11 cellular contexts compared by ENCODE assay signal in the genomic region with DNA sequence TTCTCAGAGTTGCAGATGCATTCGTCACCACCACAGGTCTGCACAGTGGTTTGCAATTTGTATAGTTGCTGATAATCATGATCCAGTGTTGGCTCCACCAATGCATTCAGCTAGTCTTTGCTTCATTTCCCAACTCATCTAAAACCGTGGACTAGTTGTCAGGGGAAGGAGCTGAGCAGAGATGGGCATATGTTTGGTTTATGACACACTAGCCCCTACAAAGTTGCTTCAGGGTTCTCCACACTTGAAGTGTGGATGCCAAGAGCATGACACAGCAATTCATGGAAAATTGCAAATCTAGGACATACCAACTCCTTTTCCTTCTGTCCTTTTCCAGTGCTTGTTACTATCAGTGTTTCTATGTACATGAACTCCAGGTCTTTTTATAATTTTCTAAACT.
"Had no signal": no experiment of that assay in that cellular context is flagged by ENCODE, and none has a peak within 500 bp of the region (broad histone marks: within the 10 kb centered on the region; RNA-seq: fewer than 3 reads in every experiment).

No MANE protein-coding gene starts in this region.

- H3K4me1 Mint-ChIP-seq: activated CD4-positive, alpha-beta memory T cell treated with anti-CD3 and anti-CD28 coated beads, Interleukin-2, amount 10 ng/mL, durations not matched to agents 7 days and 5 days; natural killer cell; stimulated activated effector memory CD8-positive, alpha-beta T cell treated with anti-CD3 and anti-CD28 coated beads, Interleukin-12 subunit alpha, Interleukin-12 subunit beta, amount 100 ng/mL, for 72 hours had no signal

- H3K36me3 Mint-ChIP-seq: natural killer cell; stimulated activated effector memory CD8-positive, alpha-beta T cell treated with anti-CD3 and anti-CD28 coated beads, Interleukin-12 subunit alpha, Interleukin-12 subunit beta, amount 100 ng/mL, for 72 hours had no signal

- H3K36me3 ChIP-seq: right atrium auricular region, tibial nerve had no signal

- H3K27ac ChIP-seq: coronary artery, right atrium auricular region, tibial nerve had no signal

- H3K4me1 ChIP-seq: right atrium auricular region, tibial nerve had no signal

- H3K27ac Mint-ChIP-seq: activated CD4-positive, alpha-beta memory T cell treated with anti-CD3 and anti-CD28 coated beads, Interleukin-2, amount 10 ng/mL, durations not matched to agents 7 days and 5 days; activated naive CD4-positive, alpha-beta T cell treated with anti-CD3 and anti-CD28 coated beads for 36 hours; activated T-helper 1 cell treated with anti-CD3 and anti-CD28 coated beads, Interleukin-12 subunit alpha, Interleukin-12 subunit beta, Interleukin-2, Interleukin-4 antibody, amounts not matched to agents 30 ng/mL and 10 ng/mL and 1 ng/mL, durations not matched to agents 14 hours and 24 hours and 36 hours; natural killer cell; stimulated activated effector memory CD8-positive, alpha-beta T cell treated with anti-CD3 and anti-CD28 coated beads, Interleukin-12 subunit alpha, Interleukin-12 subunit beta, amount 100 ng/mL, for 72 hours; T-helper 2 cell treated with Interferon-gamma antibody and Interleukin-4, amounts not matched to agents 5 μg/mL and 100 μg/mL, for 36 hours had no signal

- H3K27me3 ChIP-seq: right atrium auricular region, tibial nerve had no signal

- H3K9me3 Mint-ChIP-seq: activated CD4-positive, alpha-beta memory T cell treated with anti-CD3 and anti-CD28 coated beads, Interleukin-2, amount 10 ng/mL, durations not matched to agents 7 days and 5 days; activated T-helper 1 cell treated with anti-CD3 and anti-CD28 coated beads, Interleukin-12 subunit alpha, Interleukin-12 subunit beta, Interleukin-2, Interleukin-4 antibody, amounts not matched to agents 30 ng/mL and 10 ng/mL and 1 ng/mL, durations not matched to agents 14 hours and 24 hours and 36 hours; T-helper 2 cell treated with Interferon-gamma antibody and Interleukin-4, amounts not matched to agents 5 μg/mL and 100 μg/mL, for 36 hours had no signal

- DNase-seq: activated CD4-positive, alpha-beta memory T cell treated with anti-CD3 and anti-CD28 coated beads, Interleukin-2, amount 10 ng/mL, durations not matched to agents 7 days and 5 days; activated CD8-positive, alpha-beta memory T cell treated with anti-CD3 and anti-CD28 coated beads, Interleukin-2, amount 50 U/mL, for 48 hours; activated naive CD4-positive, alpha-beta T cell treated with anti-CD3 and anti-CD28 coated beads for 36 hours; effector CD8-positive, alpha-beta T cell; natural killer cell had no signal

- H3K27me3 Mint-ChIP-seq: activated CD4-positive, alpha-beta memory T cell treated with anti-CD3 and anti-CD28 coated beads, Interleukin-2, amount 10 ng/mL, durations not matched to agents 7 days and 5 days had no signal

- H3K4me3 Mint-ChIP-seq: activated CD4-positive, alpha-beta memory T cell treated with anti-CD3 and anti-CD28 coated beads, Interleukin-2, amount 10 ng/mL, durations not matched to agents 7 days and 5 days; activated naive CD4-positive, alpha-beta T cell treated with anti-CD3 and anti-CD28 coated beads for 36 hours; activated T-helper 1 cell treated with anti-CD3 and anti-CD28 coated beads, Interleukin-12 subunit alpha, Interleukin-12 subunit beta, Interleukin-2, Interleukin-4 antibody, amounts not matched to agents 30 ng/mL and 10 ng/mL and 1 ng/mL, durations not matched to agents 14 hours and 24 hours and 36 hours; natural killer cell; stimulated activated effector memory CD8-positive, alpha-beta T cell treated with anti-CD3 and anti-CD28 coated beads, Interleukin-12 subunit alpha, Interleukin-12 subunit beta, amount 100 ng/mL, for 72 hours; T-helper 2 cell treated with Interferon-gamma antibody and Interleukin-4, amounts not matched to agents 5 μg/mL and 100 μg/mL, for 36 hours had no signal

- H3K9me3 ChIP-seq: right atrium auricular region, tibial nerve had no signal

- H3K4me3 ChIP-seq: coronary artery, right atrium auricular region, tibial nerve had no signal

- ATAC-seq: natural killer cell; stimulated activated effector memory CD8-positive, alpha-beta T cell treated with anti-CD3 and anti-CD28 coated beads, Interleukin-12 subunit alpha, Interleukin-12 subunit beta, amount 100 ng/mL, for 72 hours had no signal
